Comparison of ENCODE assay signal across 23 cellular contexts in genomic region chr2:1677833-1678165, GRCh38.
DNase-seq lines count a peak whose midpoint lies in the region; ATAC-seq and TF ChIP-seq lines count a peak whose summit lies in the region.
"Had no signal": no experiment of that assay in that cellular context is flagged by ENCODE, and none has a peak within 500 bp of the region (broad histone marks: within the 10 kb centered on the region; RNA-seq: fewer than 3 reads in every experiment).

No MANE protein-coding gene starts in this region.

- H3K4me3 Mint-ChIP-seq in Caco-2 (ENCODE audit: unreplicated experiment) = no peak overlapping the region
- H3K4me3 Mint-ChIP-seq in endodermal cell = no peak overlapping the region
- H3K4me3 Mint-ChIP-seq: CD4-positive, CD25-positive, alpha-beta regulatory T cell had no signal

- no peak overlapping the region for H2BK12ac ChIP-seq in neuronal stem cell (ENCODE audit: low read length)

- H3K36me3 Mint-ChIP-seq in Caco-2 (ENCODE audit: insufficient read depth, unreplicated experiment) = no peaks in the 10 kb centered on the region
- H3K36me3 Mint-ChIP-seq in endodermal cell (ENCODE audit: low read depth) = peaks cover 61% of the 10 kb centered on the region
- H3K36me3 Mint-ChIP-seq: CD4-positive, CD25-positive, alpha-beta regulatory T cell had no signal

- H3K36me3 ChIP-seq in Caco-2 (ENCODE audit: control insufficient read depth, insufficient read depth, low read length) (no peaks in the 10 kb centered on the region), Panc1 (ENCODE audit: control insufficient read depth, insufficient read depth, low read length) (no peaks in the 10 kb centered on the region), lower lobe of right lung (peaks cover 55% of the 10 kb centered on the region), neuronal stem cell (replicated peaks in 1 of 2; ENCODE audit: control insufficient read depth in 2 of 2, insufficient read depth in 2 of 2, low read length in 2 of 2) (peaks cover 4 to 71% of the 10 kb centered on the region in 2 donors), endodermal cell (ENCODE audit: control insufficient read depth, insufficient read depth, low read length) (peaks cover 73% of the 10 kb centered on the region)
- H3K36me3 ChIP-seq: BE2C had no signal

- peaks cover 8% of the 10 kb centered on the region for H3K79me1 ChIP-seq in neuronal stem cell (ENCODE audit: low read depth, low read length)

- H3K27me3 Mint-ChIP-seq in Caco-2 (ENCODE audit: insufficient read depth, unreplicated experiment) (no peaks in the 10 kb centered on the region), endodermal cell (ENCODE audit: insufficient read depth) (no peaks in the 10 kb centered on the region)
- H3K27me3 Mint-ChIP-seq: CD4-positive, CD25-positive, alpha-beta regulatory T cell had no signal

- POLR2A ChIA-PET in Caco-2 (lab: Charles Lee) (interaction anchor here (0.6 kb wide), 1 partner anchor 127 kb away, joined by 5 read pairs; no protein-coding TSS in a partner anchor), Panc1 (lab: Charles Lee) (no interaction called here)

- TF ChIP-seq CTCF in Caco-2 (IDR thresholded peaks at IDR 0.05; ENCODE audit: insufficient read depth in 1 of 2, low read depth in 1 of 2, low read length in 1 of 2, severe bottlenecking in 1 of 2, unreplicated experiment in 1 of 2) = no peak
- TF ChIP-seq CTCF in Panc1 (IDR thresholded peaks at IDR 0.05) = no peak
- TF ChIP-seq CTCF in lower lobe of right lung (IDR thresholded peaks at IDR 0.05) = no peak
- TF ChIP-seq CTCF in endodermal cell (conservative IDR thresholded peaks at IDR 0.05) = no peak

- H3K27ac Mint-ChIP-seq in Caco-2 (ENCODE audit: unreplicated experiment) (peak overlapping the region; percentile 13), endodermal cell (no peak overlapping the region)
- H3K27ac Mint-ChIP-seq: CD4-positive, CD25-positive, alpha-beta regulatory T cell had no signal

- BruUV-seq in Caco-2 (replicated peaks; lab: Mats Ljungman, UMichigan) (no TSS peak), Panc1 (replicated peaks; lab: Mats Ljungman, UMichigan) (no TSS peak)

- peak overlapping the region; percentile 7 for H4K8ac ChIP-seq in neuronal stem cell (ENCODE audit: low read depth, low read length)

- no peak for DNase-seq in Caco-2
- DNase-seq in Panc1 (ENCODE audit: low read depth, low spot score) = no peak
- peak; percentile 24 for DNase-seq in lower lobe of right lung
- DNase-seq in neuronal stem cell (ENCODE audit: low spot score) = no peak
- DNase-seq in endodermal cell = no peak
- no peak for DNase-seq in central memory CD4-positive, alpha-beta T cell
- no peak for DNase-seq in activated T-cell treated with anti-CD3 and anti-CD28 coated beads for 4 hours
- DNase-seq: BE2C; CD4-positive, CD25-positive, alpha-beta regulatory T cell; DMS79; HCEC 1CT; MV-4-11; NCI-H1105 treated with DMSO at 0.1 percent for 48 hours; NCI-H2029 treated with DMSO at 0.1 percent for 48 hours; NCI-H2171; NCI-H345; NCI-H524; NCI-H82; Peyer's patch; SJCRH30 had no signal

- no peak overlapping the region for H4K91ac ChIP-seq in neuronal stem cell (ENCODE audit: low read depth, low read length, poor library complexity)

- H3K4me1 ChIP-seq in Caco-2 (no peaks in the 10 kb centered on the region), Panc1 (ENCODE audit: control insufficient read depth, insufficient read depth, low read length) (peaks cover 17% of the 10 kb centered on the region), lower lobe of right lung (peaks cover 5% of the 10 kb centered on the region), neuronal stem cell (ENCODE audit: control insufficient read depth in 2 of 2, insufficient read depth in 1 of 2, low read depth in 1 of 2, low read length in 2 of 2) (no peaks in the 10 kb centered on the region), endodermal cell (ENCODE audit: control insufficient read depth, insufficient read depth, low read length) (peaks cover 4% of the 10 kb centered on the region)
- H3K4me1 ChIP-seq: BE2C, Peyer's patch had no signal

- H3K14ac ChIP-seq in neuronal stem cell (ENCODE audit: low read length) = no peak overlapping the region

- peak overlapping the region; percentile 72 for H3K27ac ChIP-seq in Panc1 (ENCODE audit: low read length)
- H3K27ac ChIP-seq in lower lobe of right lung = no peak overlapping the region
- no peak overlapping the region for H3K27ac ChIP-seq in neuronal stem cell (replicated peaks; ENCODE audit: low read length)
- no peak overlapping the region for H3K27ac ChIP-seq in endodermal cell (ENCODE audit: low read depth, low read length)
- H3K27ac ChIP-seq: A549, KMS-11, Peyer's patch, SJCRH30 had no signal

- H3K9ac ChIP-seq in neuronal stem cell (ENCODE audit: low read depth, low read length, poor library complexity) (no peak overlapping the region), endodermal cell (ENCODE audit: extremely low read depth, low read length, poor library complexity, severe bottlenecking) (no peak overlapping the region)
- H3K9ac ChIP-seq: KMS-11 had no signal

- intact Hi-C loops in Caco-2 (cut with micrococcal nuclease; ENCODE audit: unreplicated experiment) = no loop called here
- intact Hi-C loops in Panc1 (cut with micrococcal nuclease; ENCODE audit: unreplicated experiment) = no loop called here
- intact Hi-C loops in lower lobe of right lung (cut with DNase I) = no loop called here

- H3K4me3 ChIP-seq in Caco-2 (ENCODE audit: low read depth, low read length) (no peak overlapping the region), Panc1 (ENCODE audit: low read depth in 2 of 2, low read length in 2 of 2) (no peak overlapping the region), lower lobe of right lung (no peak overlapping the region), neuronal stem cell (ENCODE audit: low read length in 2 of 2) (no peak overlapping the region), endodermal cell (ENCODE audit: low read length) (no peak overlapping the region)
- H3K4me3 ChIP-seq: A549, Peyer's patch, SJCRH30 had no signal

- H3K4me1 Mint-ChIP-seq in Caco-2 (ENCODE audit: low read depth, unreplicated experiment) (no peaks in the 10 kb centered on the region), endodermal cell (peaks cover 8% of the 10 kb centered on the region)
- H3K4me1 Mint-ChIP-seq: CD4-positive, CD25-positive, alpha-beta regulatory T cell had no signal

- H3K9me3 Mint-ChIP-seq in Caco-2 (ENCODE audit: unreplicated experiment) = no peaks in the 10 kb centered on the region
- no peaks in the 10 kb centered on the region for H3K9me3 Mint-ChIP-seq in endodermal cell
- H3K9me3 Mint-ChIP-seq: CD4-positive, CD25-positive, alpha-beta regulatory T cell had no signal

- ATAC-seq in Panc1 (no peak), lower lobe of right lung (no peak), GM21381 (IDR thresholded peaks at IDR 0.05; ENCODE audit: unreplicated experiment) (no peak)
- ATAC-seq: A549 had no signal

- in situ Hi-C loops in Panc1 (cut with HindIII; ENCODE audit: low pct_unique_long_range_greater_than_20kb, low sequenced_read_pairs) = no loop called here

- no peak overlapping the region for H2AFZ ChIP-seq in neuronal stem cell (ENCODE audit: low read length)

- no peak overlapping the region for H2AK5ac ChIP-seq in neuronal stem cell (ENCODE audit: low read depth, low read length)

- peak overlapping the region; percentile 12 for H3K4ac ChIP-seq in neuronal stem cell (ENCODE audit: low read length)

- WGBS in neuronal stem cell (ENCODE audit: extremely low coverage in 2 of 2, insufficient read length in 2 of 2, insufficient replicate concordance in 1 of 2), 2 donors = no CpG with 5 or more reads among the region's 12 CpGs
- 96 to 97% methylated on average over 8 to 12 of the region's 12 CpGs for WGBS in endodermal cell (ENCODE audit: insufficient coverage in 1 of 2, insufficient read length in 1 of 2), 2 experiments

- no peak overlapping the region for H2BK120ac ChIP-seq in neuronal stem cell (ENCODE audit: low read depth, low read length)

- no peak overlapping the region for H3K18ac ChIP-seq in neuronal stem cell (ENCODE audit: low read length)

- CTCF ChIA-PET in Caco-2 (lab: Charles Lee) = no interaction called here
- CTCF ChIA-PET in Panc1 (lab: Charles Lee) = no interaction called here

- H3K9me3 ChIP-seq in Caco-2 = no peaks in the 10 kb centered on the region
- no peaks in the 10 kb centered on the region for H3K9me3 ChIP-seq in Panc1 (ENCODE audit: control insufficient read depth, insufficient read depth, low read depth, low read length)
- H3K9me3 ChIP-seq in lower lobe of right lung = no peaks in the 10 kb centered on the region
- peaks cover 0 to 6% of the 10 kb centered on the region in 2 donors for H3K9me3 ChIP-seq in neuronal stem cell (replicated peaks in 1 of 2; ENCODE audit: control insufficient read depth in 2 of 2, insufficient read depth in 1 of 2, low read depth in 1 of 2, low read length in 2 of 2)
- no peaks in the 10 kb centered on the region for H3K9me3 ChIP-seq in endodermal cell (ENCODE audit: control insufficient read depth, low read length)
- H3K9me3 ChIP-seq: A549, BE2C, Peyer's patch, SJCRH30 had no signal

- H2BK5ac ChIP-seq in neuronal stem cell (ENCODE audit: low read length) = no peak overlapping the region

- no peaks in the 10 kb centered on the region for H3K27me3 ChIP-seq in Caco-2 (replicated peaks; ENCODE audit: control insufficient read depth, insufficient read depth, low read length)
- no peaks in the 10 kb centered on the region for H3K27me3 ChIP-seq in Panc1 (ENCODE audit: control insufficient read depth, insufficient read depth, low read length)
- H3K27me3 ChIP-seq in lower lobe of right lung (ENCODE audit: low read depth) = no peaks in the 10 kb centered on the region
- H3K27me3 ChIP-seq in neuronal stem cell (ENCODE audit: control insufficient read depth in 3 of 3, insufficient read depth in 3 of 3, low read depth in 1 of 3, low read length in 3 of 3) = no peaks in the 10 kb centered on the region
- H3K27me3 ChIP-seq in endodermal cell (ENCODE audit: control insufficient read depth, insufficient read depth, low read length, poor library complexity, severe bottlenecking) = no peaks in the 10 kb centered on the region
- H3K27me3 ChIP-seq: BE2C, Peyer's patch, SJCRH30 had no signal

- H2BK15ac ChIP-seq in neuronal stem cell (ENCODE audit: low read length) = no peak overlapping the region

- H3K23ac ChIP-seq in neuronal stem cell (ENCODE audit: low read depth, low read length, poor library complexity) = peak overlapping the region; percentile 56

- H3K4me2 ChIP-seq in neuronal stem cell (ENCODE audit: insufficient read depth, low read length, poor library complexity, severe bottlenecking) = no peak overlapping the region
- H3K4me2 ChIP-seq: A549, KMS-11 had no signal
